Comparison of ENCODE assay signal across 19 cellular contexts in the genomic region with DNA sequence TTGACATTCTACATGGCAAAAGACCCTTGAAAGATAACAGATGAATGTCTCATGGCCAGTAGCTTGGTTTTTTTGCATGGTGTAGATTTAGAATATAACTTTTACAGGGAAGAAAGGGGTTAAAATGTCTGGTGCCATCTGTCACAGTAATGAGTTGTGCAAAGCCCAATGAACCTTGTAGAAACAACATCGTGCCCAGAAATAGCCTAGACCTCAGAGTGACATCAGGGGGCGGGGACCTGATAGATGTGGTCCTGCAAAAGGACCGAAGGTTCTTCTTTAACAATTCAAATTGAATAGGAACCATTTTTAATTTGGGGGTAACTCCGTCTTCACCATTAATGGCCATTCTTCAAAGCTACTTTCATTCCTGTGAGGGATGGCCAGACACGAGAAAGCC.
"Had no signal": no experiment of that assay in that cellular context is flagged by ENCODE, and none has a peak within 500 bp of the region (broad histone marks: within the 10 kb centered on the region; RNA-seq: fewer than 3 reads in every experiment).

No MANE protein-coding gene starts in this region.

- H2AFZ ChIP-seq: neural progenitor cell had no signal

- H3K27me3 Mint-ChIP-seq: activated CD4-positive, alpha-beta memory T cell treated with anti-CD3 and anti-CD28 coated beads for 36 hours; stimulated activated naive CD8-positive, alpha-beta T cell treated with anti-CD3 and anti-CD28 coated beads, Interleukin-15, Interleukin-2, amounts not matched to agents 100 ng/mL and 50 ng/mL, for 24 hours; type B pancreatic cell had no signal

- H3K27ac Mint-ChIP-seq: activated CD4-positive, alpha-beta memory T cell treated with anti-CD3 and anti-CD28 coated beads for 36 hours; activated CD4-positive, alpha-beta T cell treated with anti-CD3 and anti-CD28 coated beads for 36 hours; activated naive CD8-positive, alpha-beta T cell; activated T-helper 1 cell treated with anti-CD3 and anti-CD28 coated beads, Interleukin-12 subunit alpha, Interleukin-12 subunit beta, Interleukin-2, Interleukin-4 antibody, amounts not matched to agents 30 ng/mL and 10 ng/mL and 1 ng/mL, durations not matched to agents 14 hours and 24 hours and 36 hours; memory B cell; neural progenitor cell; stimulated activated naive CD8-positive, alpha-beta T cell treated with anti-CD3 and anti-CD28 coated beads, Interleukin-15, Interleukin-2, amounts not matched to agents 100 ng/mL and 50 ng/mL, for 24 hours; T-helper 2 cell treated with Interferon-gamma antibody and Interleukin-4, amounts not matched to agents 5 μg/mL and 100 μg/mL, for 36 hours; type B pancreatic cell; WTC11 had no signal

- H3K4me3 Mint-ChIP-seq: activated CD4-positive, alpha-beta memory T cell treated with anti-CD3 and anti-CD28 coated beads for 36 hours; activated CD4-positive, alpha-beta T cell treated with anti-CD3 and anti-CD28 coated beads for 36 hours; activated naive CD8-positive, alpha-beta T cell; activated T-helper 1 cell treated with anti-CD3 and anti-CD28 coated beads, Interleukin-12 subunit alpha, Interleukin-12 subunit beta, Interleukin-2, Interleukin-4 antibody, amounts not matched to agents 30 ng/mL and 10 ng/mL and 1 ng/mL, durations not matched to agents 14 hours and 24 hours and 36 hours; memory B cell; neural progenitor cell; stimulated activated naive CD8-positive, alpha-beta T cell treated with anti-CD3 and anti-CD28 coated beads, Interleukin-15, Interleukin-2, amounts not matched to agents 100 ng/mL and 50 ng/mL, for 24 hours; T-helper 2 cell treated with Interferon-gamma antibody and Interleukin-4, amounts not matched to agents 5 μg/mL and 100 μg/mL, for 36 hours; type B pancreatic cell; WTC11 had no signal

- H3K36me3 Mint-ChIP-seq: activated CD4-positive, alpha-beta memory T cell treated with anti-CD3 and anti-CD28 coated beads for 36 hours; activated naive CD8-positive, alpha-beta T cell; memory B cell; neural progenitor cell; type B pancreatic cell; WTC11 had no signal

- H3K4me2 ChIP-seq: neural progenitor cell had no signal

- H3K27ac ChIP-seq: body of pancreas, neural progenitor cell, psoas muscle, skin epidermis had no signal

- H3K36me3 ChIP-seq: neural progenitor cell had no signal

- H3K9ac ChIP-seq: neural progenitor cell had no signal

- H3K4me1 ChIP-seq: body of pancreas, neural progenitor cell, psoas muscle had no signal

- H3K9me3 Mint-ChIP-seq: activated CD4-positive, alpha-beta memory T cell treated with anti-CD3 and anti-CD28 coated beads for 36 hours; activated T-helper 1 cell treated with anti-CD3 and anti-CD28 coated beads, Interleukin-12 subunit alpha, Interleukin-12 subunit beta, Interleukin-2, Interleukin-4 antibody, amounts not matched to agents 30 ng/mL and 10 ng/mL and 1 ng/mL, durations not matched to agents 14 hours and 24 hours and 36 hours; memory B cell; neural progenitor cell; stimulated activated naive CD8-positive, alpha-beta T cell treated with anti-CD3 and anti-CD28 coated beads, Interleukin-15, Interleukin-2, amounts not matched to agents 100 ng/mL and 50 ng/mL, for 24 hours; T-helper 2 cell treated with Interferon-gamma antibody and Interleukin-4, amounts not matched to agents 5 μg/mL and 100 μg/mL, for 36 hours; type B pancreatic cell; WTC11 had no signal

- H3K27me3 ChIP-seq: body of pancreas, neural progenitor cell had no signal

- ATAC-seq: activated CD4-positive, alpha-beta T cell treated with anti-CD3 and anti-CD28 coated beads for 36 hours; body of pancreas; psoas muscle; right cardiac atrium; WTC11 had no signal

- H3K4me3 ChIP-seq: body of pancreas, neural progenitor cell, psoas muscle, skin epidermis had no signal

- H3K9me3 ChIP-seq: body of pancreas, psoas muscle had no signal

- H3K4me1 Mint-ChIP-seq: activated CD4-positive, alpha-beta T cell treated with anti-CD3 and anti-CD28 coated beads for 36 hours; memory B cell; neural progenitor cell; WTC11 had no signal

- DNase-seq: activated CD4-positive, alpha-beta memory T cell treated with anti-CD3 and anti-CD28 coated beads for 36 hours; activated CD4-positive, alpha-beta T cell treated with anti-CD3 and anti-CD28 coated beads for 36 hours; activated gamma-delta T cell treated with Interleukin-2 at 50 U/mL for 16 hours; activated T-cell treated with anti-CD3 and anti-CD28 coated beads for 4 hours; amniotic stem cell; body of pancreas; caudate nucleus; erythroblast; psoas muscle; right cardiac atrium had no signal
